In the genomic region with DNA sequence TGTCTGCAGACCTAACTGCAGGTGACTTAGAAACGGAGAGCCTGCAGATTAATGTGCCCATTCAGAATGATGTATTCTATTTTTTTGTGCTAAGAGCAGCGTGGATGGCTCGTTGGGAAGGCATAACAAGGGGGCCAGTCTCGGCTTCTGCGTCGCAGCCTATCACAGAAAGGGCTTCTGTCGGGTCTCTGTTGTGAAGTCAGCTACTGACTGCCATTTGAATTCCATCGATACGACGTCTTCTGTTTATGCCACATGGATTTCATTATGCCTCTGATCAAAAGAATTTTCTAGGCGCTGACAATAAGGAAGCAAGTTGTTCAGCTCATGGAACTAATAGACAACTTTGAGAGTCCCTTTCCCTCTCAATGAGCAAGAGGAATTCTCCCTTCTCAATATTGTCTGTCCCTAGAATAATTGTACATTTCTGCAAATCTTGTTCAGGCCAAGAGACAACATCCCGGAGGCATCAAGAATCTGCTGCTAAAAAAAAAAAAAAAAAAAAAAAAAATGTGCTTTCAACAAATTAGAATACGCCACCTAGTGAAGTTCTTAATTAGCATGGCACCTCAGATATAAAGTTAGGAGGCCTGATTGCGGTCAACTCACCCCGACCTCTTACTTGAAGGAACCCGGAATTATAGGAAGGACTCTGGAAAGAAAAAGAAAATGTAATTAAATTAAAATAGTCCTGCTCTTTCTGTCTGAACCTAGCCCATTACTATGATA, we compare ENCODE assay signal across 26 cellular contexts.
DNase-seq lines count a peak whose midpoint lies in the region; ATAC-seq and TF ChIP-seq lines count a peak whose summit lies in the region.
"Had no signal": no experiment of that assay in that cellular context is flagged by ENCODE, and none has a peak within 500 bp of the region (broad histone marks: within the 10 kb centered on the region; RNA-seq: fewer than 3 reads in every experiment).

No MANE protein-coding gene starts in this region.

- TF ChIP-seq CTCF in cardiac muscle cell (IDR thresholded peaks at IDR 0.05; ENCODE audit: low read depth, low read length) (peak; percentile 2), fibroblast of villous mesenchyme (IDR thresholded peaks at IDR 0.05; ENCODE audit: insufficient read depth, low read depth, low read length) (no peak), heart left ventricle (IDR thresholded peaks at IDR 0.05) (peak in 2 of 12 donors; percentile 13 to 25)

- H3K9me3 ChIP-seq in cardiac muscle cell (ENCODE audit: low read depth) (no peaks in the 10 kb centered on the region), adipocyte (ENCODE audit: control insufficient read depth, low read length) (no peaks in the 10 kb centered on the region), heart left ventricle (no peaks in the 10 kb centered on the region)
- H3K9me3 ChIP-seq: colonic mucosa, upper lobe of left lung had no signal

- H3K4me3 ChIP-seq in cardiac muscle cell (no peak overlapping the region), adipocyte (ENCODE audit: low read length) (peak overlapping the region; percentile 45), fibroblast of villous mesenchyme (ENCODE audit: low read depth, low read length) (no peak overlapping the region), heart left ventricle (no peak overlapping the region)
- H3K4me3 ChIP-seq: colonic mucosa, skin epidermis, upper lobe of left lung had no signal

- no peak for TF ChIP-seq POLR2A in heart left ventricle (IDR thresholded peaks at IDR 0.05)

- H3K36me3 ChIP-seq in cardiac muscle cell (no peaks in the 10 kb centered on the region), adipocyte (ENCODE audit: control insufficient read depth, insufficient read depth, low read length, severe bottlenecking) (no peaks in the 10 kb centered on the region), heart left ventricle (no peaks in the 10 kb centered on the region)
- H3K36me3 ChIP-seq: brain microvascular endothelial cell, colonic mucosa, upper lobe of left lung had no signal

- intact Hi-C loops in cardiac septum (cut with DNase I) (no loop called here), heart left ventricle (cut with DNase I) (no loop called here)

- WGBS in heart left ventricle, 4 donors = 72 to 81% (median 76%) methylated on average over 16 of the region's 16 CpGs

- peaks cover 14% of the 10 kb centered on the region for H3K4me1 ChIP-seq in cardiac muscle cell (ENCODE audit: low read depth)
- H3K4me1 ChIP-seq in adipocyte (ENCODE audit: control insufficient read depth, insufficient read depth, low read length) = peaks cover 5% of the 10 kb centered on the region
- H3K4me1 ChIP-seq in heart left ventricle = no peaks in the 10 kb centered on the region
- H3K4me1 ChIP-seq: colonic mucosa, upper lobe of left lung had no signal

- H3K27me3 ChIP-seq in cardiac muscle cell = no peaks in the 10 kb centered on the region
- no peaks in the 10 kb centered on the region for H3K27me3 ChIP-seq in adipocyte (replicated peaks; ENCODE audit: control insufficient read depth, insufficient read depth, low read length)
- H3K27me3 ChIP-seq in heart left ventricle = no peaks in the 10 kb centered on the region
- H3K27me3 ChIP-seq: brain microvascular endothelial cell, colonic mucosa, upper lobe of left lung had no signal

- H3K9ac ChIP-seq in adipocyte (ENCODE audit: low read length) = no peak overlapping the region

- DNase-seq in cardiac muscle cell (ENCODE audit: low read depth in 1 of 2, low spot score in 1 of 2) = no peak
- DNase-seq in cardiac septum (ENCODE audit: low spot score) = no peak
- no peak for DNase-seq in adipocyte (ENCODE audit: low read depth)
- DNase-seq in fibroblast of villous mesenchyme (ENCODE audit: low read depth) = peak; percentile 3
- DNase-seq in activated naive CD4-positive, alpha-beta T cell (lab: John Stamatoyannopoulos, UW) = no peak
- DNase-seq in HT-29 (ENCODE audit: low spot score) = no peak
- DNase-seq in heart left ventricle = no peak
- DNase-seq: activated CD4-positive, alpha-beta T cell treated with anti-CD3 and anti-CD28 coated beads for 1 hour; activated CD8-positive, alpha-beta T cell treated with anti-CD3 and anti-CD28 coated beads for 36 hours; activated gamma-delta T cell treated with Interleukin-2 at 50 U/mL for 16 hours; brain microvascular endothelial cell; CD8-positive, alpha-beta memory T cell; colonic mucosa; effector memory CD8-positive, alpha-beta T cell; GDM1; Kasumi-1; kidney glomerular epithelial cell; NCI-H1048; NCI-H1930; NCI-H2227 treated with DMSO at 0.1 percent for 48 hours; nucleus accumbens; SHP77 treated with DMSO at 0.1 percent for 48 hours; upper lobe of left lung had no signal

- H3K27ac ChIP-seq in cardiac muscle cell (no peak overlapping the region), heart left ventricle (no peak overlapping the region)
- H3K27ac ChIP-seq: 22Rv1, brain microvascular endothelial cell, colonic mucosa, skin epidermis, upper lobe of left lung had no signal

- ATAC-seq in heart left ventricle = no peak
- ATAC-seq in GM21619 (IDR thresholded peaks at IDR 0.05; ENCODE audit: unreplicated experiment) = no peak
- ATAC-seq: activated CD8-positive, alpha-beta T cell treated with anti-CD3 and anti-CD28 coated beads for 36 hours; effector memory CD8-positive, alpha-beta T cell had no signal
